Comparison of ENCODE assay signal across 8 cellular contexts in the genomic region with DNA sequence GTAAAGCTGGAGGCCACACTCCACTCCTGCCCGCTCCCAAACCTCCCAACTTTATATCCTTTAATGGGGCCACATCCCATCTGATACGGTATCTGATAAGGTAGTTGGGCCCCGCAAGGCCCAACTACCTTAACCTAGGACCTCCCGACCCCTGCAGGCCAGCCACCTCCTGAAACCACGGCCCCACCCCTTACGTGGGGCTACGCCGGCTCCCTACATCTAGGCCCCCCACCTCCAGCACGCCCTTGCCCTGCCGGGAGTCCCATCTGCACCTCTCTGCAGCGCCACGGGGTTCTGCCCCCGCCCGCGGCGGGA. TPM values are rescaled to one million over a fixed set of nuclear protein-coding genes. Genes with fewer than 3 reads are reported as not detected.
DNase-seq lines count a peak whose midpoint lies in the region; ATAC-seq, FAIRE-seq and TF ChIP-seq lines count a peak whose summit lies in the region.

No MANE protein-coding gene starts in this region.

- peak overlapping the region; percentile 84 for H3K4me2 ChIP-seq in HepG2 (ENCODE audit: low read depth, low read length)

- H2AFZ ChIP-seq in HepG2 (ENCODE audit: low read length) = no peak overlapping the region

- no peaks in the 10 kb centered on the region for H3K79me2 ChIP-seq in HepG2 (ENCODE audit: insufficient read depth, low read length)

- H3K9me3 ChIP-seq in CD8-positive, alpha-beta memory T cell (ENCODE audit: low read length) = no peaks in the 10 kb centered on the region
- H3K9me3 ChIP-seq in HepG2 (ENCODE audit: low read length) = no peaks in the 10 kb centered on the region

- CTCF ChIA-PET in CD8-positive, alpha-beta memory T cell (lab: Charles Lee) = interaction anchor here (1.1 to 1.5 kb wide), 6 partner anchors 11 to 191 kb away, joined by 3 to 5 read pairs (median 4); no protein-coding TSS in a partner anchor
- CTCF ChIA-PET in HepG2 (lab: Yijun Ruan, JAX; ENCODE audit: low intra/inter-chr PET ratio, low total read pairs) = interaction anchor here (1.4 kb wide), 1 partner anchor 47 kb away, joined by 3 read pairs; no protein-coding TSS in a partner anchor

- WGBS in HepG2 (ENCODE audit: low lambda C conversion rate) = 2% methylated on average over 13 of the region's 16 CpGs

- H3K36me3 Mint-ChIP-seq in CD8-positive, alpha-beta memory T cell = peaks cover 0 to 56% (median 0%) of the 10 kb centered on the region in 3 donors
- H3K36me3 Mint-ChIP-seq in HFFc6 (ENCODE audit: low read depth) (peaks cover 13% of the 10 kb centered on the region), type B pancreatic cell (peaks cover 4% of the 10 kb centered on the region)
- peaks cover 37% of the 10 kb centered on the region for H3K36me3 Mint-ChIP-seq in activated T-helper 1 cell treated with anti-CD3 and anti-CD28 coated beads, Interleukin-12 subunit alpha, Interleukin-12 subunit beta, Interleukin-2, Interleukin-4 antibody, amounts not matched to agents 30 ng/mL and 10 ng/mL and 1 ng/mL, durations not matched to agents 14 hours and 24 hours and 36 hours (ENCODE audit: low read depth)

- no peak for ATAC-seq in HepG2

- in situ Hi-C loops in HepG2 (cut with HindIII; ENCODE audit: extremely low pct_ligation_motif_present, low pct_unique_long_range_greater_than_20kb) = no loop called here

- peaks cover 52% of the 10 kb centered on the region for H3K4me1 ChIP-seq in CD8-positive, alpha-beta memory T cell (ENCODE audit: insufficient read depth, low read length)
- peaks cover 29% of the 10 kb centered on the region for H3K4me1 ChIP-seq in HepG2 (ENCODE audit: insufficient read depth, low read length)

- DNase-seq in CD8-positive, alpha-beta memory T cell = no peak
- no peak for DNase-seq in HFFc6
- DNase-seq in activated T-helper 1 cell treated with anti-CD3 and anti-CD28 coated beads, Interleukin-12 subunit alpha, Interleukin-12 subunit beta, Interleukin-2, Interleukin-4 antibody, amounts not matched to agents 30 ng/mL and 10 ng/mL and 1 ng/mL, durations not matched to agents 14 hours and 24 hours and 36 hours (ENCODE audit: low spot score) = no peak
- DNase-seq in HepG2 (ENCODE audit: low spot score) = no peak
- DNase-seq in type B pancreatic cell (ENCODE audit: extremely low spot score, unreplicated experiment) = no peak
- no peak for DNase-seq in middle frontal gyrus (ENCODE audit: extremely low spot score, low spot score)
- no peak for DNase-seq in globus pallidus (ENCODE audit: low spot score)
- DNase-seq in activated effector memory CD4-positive, alpha-beta T cell treated with Interleukin-2 at 50 U/mL for 16 hours = no peak

- no TSS peak for BruUV-seq in HepG2 (replicated peaks; lab: Mats Ljungman, UMichigan)

- peak overlapping the region; percentile 70 for H3K9ac ChIP-seq in HepG2 (ENCODE audit: insufficient read depth, low read depth, low read length)

- peak overlapping the region; percentile 98 for H3K4me3 ChIP-seq in CD8-positive, alpha-beta memory T cell (ENCODE audit: low read length)
- H3K4me3 ChIP-seq in HepG2 (replicated peaks in 1 of 3; ENCODE audit: insufficient read depth in 1 of 3, low read depth in 2 of 3, low read length in 3 of 3) = peak overlapping the region; percentile 65 to 84 (median 80)

- no peaks in the 10 kb centered on the region for H3K27me3 Mint-ChIP-seq in CD8-positive, alpha-beta memory T cell
- H3K27me3 Mint-ChIP-seq in HFFc6 (ENCODE audit: insufficient read depth) = peaks cover 11% of the 10 kb centered on the region
- no peaks in the 10 kb centered on the region for H3K27me3 Mint-ChIP-seq in activated T-helper 1 cell treated with anti-CD3 and anti-CD28 coated beads, Interleukin-12 subunit alpha, Interleukin-12 subunit beta, Interleukin-2, Interleukin-4 antibody, amounts not matched to agents 30 ng/mL and 10 ng/mL and 1 ng/mL, durations not matched to agents 14 hours and 24 hours and 36 hours (ENCODE audit: insufficient read depth)
- no peaks in the 10 kb centered on the region for H3K27me3 Mint-ChIP-seq in type B pancreatic cell

- peak overlapping the region; percentile 35 for H3K27ac ChIP-seq in CD8-positive, alpha-beta memory T cell (ENCODE audit: low read depth, low read length)
- peak overlapping the region; percentile 89 for H3K27ac ChIP-seq in HepG2 (ENCODE audit: extremely low read length, insufficient read depth, low read length)

- TF ChIP-seq EP300 in HepG2 (IDR thresholded peaks at IDR 0.05; ENCODE audit: low read depth in 2 of 2, low read length in 2 of 2) (no peak), HepG2 (CRISPR knock-in tag; IDR thresholded peaks at IDR 0.05; ENCODE audit: borderline replicate concordance) (no peak)

- TF ChIP-seq POLR2A in HepG2 (IDR thresholded peaks at IDR 0.05; ENCODE audit: insufficient read depth in 1 of 2, low read depth in 2 of 2, low read length in 2 of 2) = no peak

- H3K9me3 Mint-ChIP-seq in CD8-positive, alpha-beta memory T cell = no peaks in the 10 kb centered on the region
- no peaks in the 10 kb centered on the region for H3K9me3 Mint-ChIP-seq in HFFc6
- H3K9me3 Mint-ChIP-seq in activated T-helper 1 cell treated with anti-CD3 and anti-CD28 coated beads, Interleukin-12 subunit alpha, Interleukin-12 subunit beta, Interleukin-2, Interleukin-4 antibody, amounts not matched to agents 30 ng/mL and 10 ng/mL and 1 ng/mL, durations not matched to agents 14 hours and 24 hours and 36 hours = no peaks in the 10 kb centered on the region
- no peaks in the 10 kb centered on the region for H3K9me3 Mint-ChIP-seq in type B pancreatic cell

- no peak for FAIRE-seq in HepG2 (lab: Jason Lieb, UNC)

- POLR2A ChIA-PET in CD8-positive, alpha-beta memory T cell (lab: Charles Lee) = interaction anchor here (0.6 to 1.5 kb wide), 6 partner anchors 8 to 518 kb away, joined by 4 to 7 read pairs (median 4); a partner anchor contains a TSS
- POLR2A ChIA-PET in HepG2 (lab: Yijun Ruan, JAX) = interaction anchor here (0.9 to 4.6 kb wide), 25 partner anchors 8 to 191 kb away, joined by 3 to 69 read pairs (median 5); a partner anchor contains a TSS

- H3K27ac Mint-ChIP-seq in CD8-positive, alpha-beta memory T cell = peak overlapping the region in 4 of 8 donors; percentile 57 to 93 (median 74)
- H3K27ac Mint-ChIP-seq in HFFc6 (no peak overlapping the region; the same call in 1 of the 2 replicates), type B pancreatic cell (peak overlapping the region; percentile 82)
- H3K27ac Mint-ChIP-seq in activated T-helper 1 cell treated with anti-CD3 and anti-CD28 coated beads, Interleukin-12 subunit alpha, Interleukin-12 subunit beta, Interleukin-2, Interleukin-4 antibody, amounts not matched to agents 30 ng/mL and 10 ng/mL and 1 ng/mL, durations not matched to agents 14 hours and 24 hours and 36 hours = no peak overlapping the region

- H3K4me3 Mint-ChIP-seq in CD8-positive, alpha-beta memory T cell = peak overlapping the region; percentile 86 to 98 (median 93)
- peak overlapping the region; percentile 87 for H3K4me3 Mint-ChIP-seq in HFFc6
- peak overlapping the region; percentile 93 for H3K4me3 Mint-ChIP-seq in activated T-helper 1 cell treated with anti-CD3 and anti-CD28 coated beads, Interleukin-12 subunit alpha, Interleukin-12 subunit beta, Interleukin-2, Interleukin-4 antibody, amounts not matched to agents 30 ng/mL and 10 ng/mL and 1 ng/mL, durations not matched to agents 14 hours and 24 hours and 36 hours
- peak overlapping the region; percentile 90 for H3K4me3 Mint-ChIP-seq in type B pancreatic cell

- TF ChIP-seq CTCF in HFFc6 (IDR thresholded peaks at IDR 0.05) = no peak
- no peak for TF ChIP-seq CTCF in HepG2 (CRISPR knock-in tag; IDR thresholded peaks at IDR 0.05)
- no peak for TF ChIP-seq CTCF in type B pancreatic cell (conservative IDR thresholded peaks at IDR 0.05)

- no peaks in the 10 kb centered on the region for H4K20me1 ChIP-seq in HepG2 (ENCODE audit: insufficient read depth, low read length)

- peak; percentile 33 for TF ChIP-seq RAD21 in HepG2 (CRISPR knock-in tag; IDR thresholded peaks at IDR 0.05)

- intact Hi-C loops in activated T-helper 1 cell treated with anti-CD3 and anti-CD28 coated beads, Interleukin-12 subunit alpha, Interleukin-12 subunit beta, Interleukin-2, Interleukin-4 antibody, amounts not matched to agents 30 ng/mL and 10 ng/mL and 1 ng/mL, durations not matched to agents 14 hours and 24 hours and 36 hours (cut with micrococcal nuclease) = loop anchor here (1.0 to 10.0 kb wide), 13 partner anchors 8 to 585 kb away; a partner anchor contains a TSS
- intact Hi-C loops in HepG2 (cut with micrococcal nuclease; ENCODE audit: unreplicated experiment) = loop anchor here (2.0 to 10.0 kb wide), 2 partner anchors 21 to 45 kb away; a partner anchor contains a TSS

- peaks cover 17% of the 10 kb centered on the region for H3K36me3 ChIP-seq in CD8-positive, alpha-beta memory T cell (ENCODE audit: insufficient read depth, low read length)
- H3K36me3 ChIP-seq in HepG2 (replicated peaks in 1 of 2; ENCODE audit: control insufficient read depth in 1 of 2, insufficient read depth in 2 of 2, low read length in 2 of 2) = peaks cover 13 to 37% of the 10 kb centered on the region in 2 experiments; a peak in 4 of 5 replicates

- H3K27me3 ChIP-seq in CD8-positive, alpha-beta memory T cell (ENCODE audit: insufficient read depth, low read length, poor library complexity, severe bottlenecking) = no peaks in the 10 kb centered on the region
- H3K27me3 ChIP-seq in HepG2 (ENCODE audit: control insufficient read depth in 1 of 2, insufficient read depth in 2 of 2, low read length in 2 of 2) = no peaks in the 10 kb centered on the region

- H3K4me1 Mint-ChIP-seq in CD8-positive, alpha-beta memory T cell = peaks cover 33 to 65% (median 39%) of the 10 kb centered on the region in 3 donors
- peaks cover 26% of the 10 kb centered on the region for H3K4me1 Mint-ChIP-seq in HFFc6 (ENCODE audit: low read depth)
- peaks cover 21% of the 10 kb centered on the region for H3K4me1 Mint-ChIP-seq in activated T-helper 1 cell treated with anti-CD3 and anti-CD28 coated beads, Interleukin-12 subunit alpha, Interleukin-12 subunit beta, Interleukin-2, Interleukin-4 antibody, amounts not matched to agents 30 ng/mL and 10 ng/mL and 1 ng/mL, durations not matched to agents 14 hours and 24 hours and 36 hours (ENCODE audit: low read depth)
- peaks cover 8% of the 10 kb centered on the region for H3K4me1 Mint-ChIP-seq in type B pancreatic cell (ENCODE audit: unreplicated experiment)

RNA-seq across cellular contexts. Expression of a gene that starts 2.2 kb away (rescaled TPM):
- total RNA-seq in CD8-positive, alpha-beta memory T cell = 100 to 1,000 TPM; 108 to 110 TPM
- 96.7 TPM for polyA plus RNA-seq in CD8-positive, alpha-beta memory T cell
- 1 to 10 TPM in 4 of 6 experiments, under 1 TPM in 2; 0.76 to 2.8 (median 1.4) TPM for total RNA-seq in HFFc6 (2021; fragmentation: NEBNext Ultra II Directional; extraction: Animal tissue kit (Norgen Biotek cat#: 25700))
- 105 and 106 TPM in 2 replicates for total RNA-seq in activated T-helper 1 cell treated with anti-CD3 and anti-CD28 coated beads, Interleukin-12 subunit alpha, Interleukin-12 subunit beta, Interleukin-2, Interleukin-4 antibody, amounts not matched to agents 30 ng/mL and 10 ng/mL and 1 ng/mL, durations not matched to agents 14 hours and 24 hours and 36 hours
- 3.4 and 5.4 TPM in 2 replicates for total RNA-seq in HepG2 (2016; rRNA removed; fragmentation: Illumina TruSeq; extraction: Trizol)
- total RNA-seq in HepG2 (2016; cell fraction: cytosol; rRNA removed; fragmentation: Illumina TruSeq; extraction: Trizol; ENCODE audit: low read depth) = 9.3 and 12.1 TPM in 2 replicates
- 3.8 and 6.5 TPM in 2 replicates for total RNA-seq in HepG2 (2016; cell fraction: insoluble cytoplasmic fraction; rRNA removed; fragmentation: Illumina TruSeq; extraction: Trizol)
- 11.9 and 15.5 TPM in 2 replicates for total RNA-seq in HepG2 (2016; cell fraction: membrane; rRNA removed; fragmentation: Illumina TruSeq; extraction: Trizol)
- 2.7 and 3.9 TPM in 2 replicates for total RNA-seq in HepG2 (2016; cell fraction: nucleus; rRNA removed; fragmentation: Illumina TruSeq; extraction: Trizol)
- 7.4 and 8.9 TPM in 2 replicates for polyA plus RNA-seq in HepG2 (2011; rRNA removed)
- polyA plus RNA-seq in HepG2 (2011; cell fraction: cytosol; rRNA removed) = 6.5 and 8.4 TPM in 2 replicates
- 22.4 and 23.0 TPM in 2 replicates for polyA plus RNA-seq in HepG2 (2011; cell fraction: nucleus; rRNA removed)
- 2.8 and 4.2 TPM in 2 replicates for polyA plus RNA-seq in HepG2 (2012)
- 22.3 and 24.5 TPM in 2 replicates for polyA plus RNA-seq in HepG2 (2016; cell fraction: cytosol; fragmentation: Illumina TruSeq; extraction: Trizol; ENCODE audit: low read depth)
- 6.5 and 10.6 TPM in 2 replicates for polyA plus RNA-seq in HepG2 (2016; cell fraction: insoluble cytoplasmic fraction; fragmentation: Illumina TruSeq; extraction: Trizol; ENCODE audit: low read depth)
- polyA plus RNA-seq in HepG2 (2016; cell fraction: membrane; fragmentation: Illumina TruSeq; extraction: Trizol; ENCODE audit: low read depth) = 24.0 and 25.4 TPM in 2 replicates
- 11.7 and 17.1 TPM in 2 replicates for polyA plus RNA-seq in HepG2 (2016; cell fraction: nucleus; fragmentation: Illumina TruSeq; extraction: Trizol; ENCODE audit: insufficient read depth, low read depth)
- polyA minus RNA-seq in HepG2 (2011; rRNA and poly(A)+ RNA removed; ENCODE audit: low replicate concordance) = 4.9 and 7.7 TPM in 2 replicates
- 1.3 and 3.7 TPM in 2 replicates for polyA minus RNA-seq in HepG2 (2011; cell fraction: cytosol; rRNA and poly(A)+ RNA removed)
- polyA minus RNA-seq in HepG2 (2011; cell fraction: nucleus; rRNA and poly(A)+ RNA removed) = 2.8 and 3.2 TPM in 2 replicates
- 1.5 and 3.8 TPM in 2 replicates for total RNA-seq in type B pancreatic cell (ENCODE audit: low replicate concordance)

RNA-seq across cellular contexts. Expression of a gene that starts 5.2 kb away (rescaled TPM):
- total RNA-seq in CD8-positive, alpha-beta memory T cell = 10 to 100 TPM; 29.0 to 32.2 TPM
- 37.5 TPM for polyA plus RNA-seq in CD8-positive, alpha-beta memory T cell
- 10 to 100 TPM; 18.0 to 20.8 (median 18.7) TPM for total RNA-seq in HFFc6 (2021; fragmentation: NEBNext Ultra II Directional; extraction: Animal tissue kit (Norgen Biotek cat#: 25700))
- 28.1 and 29.7 TPM in 2 replicates for total RNA-seq in activated T-helper 1 cell treated with anti-CD3 and anti-CD28 coated beads, Interleukin-12 subunit alpha, Interleukin-12 subunit beta, Interleukin-2, Interleukin-4 antibody, amounts not matched to agents 30 ng/mL and 10 ng/mL and 1 ng/mL, durations not matched to agents 14 hours and 24 hours and 36 hours
- total RNA-seq in HepG2 (2016; rRNA removed; fragmentation: Illumina TruSeq; extraction: Trizol) (4.7 and 7.9 TPM in 2 replicates), type B pancreatic cell (ENCODE audit: low replicate concordance) (22.2 and 25.4 TPM in 2 replicates)
- 2.5 and 3.0 TPM in 2 replicates for total RNA-seq in HepG2 (2016; cell fraction: cytosol; rRNA removed; fragmentation: Illumina TruSeq; extraction: Trizol; ENCODE audit: low read depth)
- total RNA-seq in HepG2 (2016; cell fraction: insoluble cytoplasmic fraction; rRNA removed; fragmentation: Illumina TruSeq; extraction: Trizol) = 3.4 and 7.8 TPM in 2 replicates
- 4.2 and 5.2 TPM in 2 replicates for total RNA-seq in HepG2 (2016; cell fraction: membrane; rRNA removed; fragmentation: Illumina TruSeq; extraction: Trizol)
- total RNA-seq in HepG2 (2016; cell fraction: nucleus; rRNA removed; fragmentation: Illumina TruSeq; extraction: Trizol) = 8.5 and 9.9 TPM in 2 replicates
- polyA plus RNA-seq in HepG2 (2011; rRNA removed) = 14.2 and 15.4 TPM in 2 replicates
- 6.5 and 9.4 TPM in 2 replicates for polyA plus RNA-seq in HepG2 (2011; cell fraction: cytosol; rRNA removed)
- 90.7 and 113 TPM in 2 replicates for polyA plus RNA-seq in HepG2 (2011; cell fraction: nucleus; rRNA removed)
- 8.2 and 8.6 TPM in 2 replicates for polyA plus RNA-seq in HepG2 (2012)
- 3.5 and 5.0 TPM in 2 replicates for polyA plus RNA-seq in HepG2 (2016; cell fraction: cytosol; fragmentation: Illumina TruSeq; extraction: Trizol; ENCODE audit: low read depth)
- 4.8 and 6.9 TPM in 2 replicates for polyA plus RNA-seq in HepG2 (2016; cell fraction: insoluble cytoplasmic fraction; fragmentation: Illumina TruSeq; extraction: Trizol; ENCODE audit: low read depth)
- 5.2 and 5.8 TPM in 2 replicates for polyA plus RNA-seq in HepG2 (2016; cell fraction: membrane; fragmentation: Illumina TruSeq; extraction: Trizol; ENCODE audit: low read depth)
- 36.4 and 41.6 TPM in 2 replicates for polyA plus RNA-seq in HepG2 (2016; cell fraction: nucleus; fragmentation: Illumina TruSeq; extraction: Trizol; ENCODE audit: insufficient read depth, low read depth)
- polyA minus RNA-seq in HepG2 (2011; rRNA and poly(A)+ RNA removed; ENCODE audit: low replicate concordance) = 9.3 and 10.1 TPM in 2 replicates
- polyA minus RNA-seq in HepG2 (2011; cell fraction: cytosol; rRNA and poly(A)+ RNA removed) = 1.6 and 1.9 TPM in 2 replicates
- polyA minus RNA-seq in HepG2 (2011; cell fraction: nucleus; rRNA and poly(A)+ RNA removed) = 17.0 and 19.3 TPM in 2 replicates

RNA-seq across cellular contexts. Expression of a gene that starts 5.4 kb away (rescaled TPM):
- total RNA-seq in CD8-positive, alpha-beta memory T cell = 10 to 100 TPM; 50.8 to 57.8 TPM
- polyA plus RNA-seq in CD8-positive, alpha-beta memory T cell = 101 TPM
- total RNA-seq in HFFc6 (2021; fragmentation: NEBNext Ultra II Directional; extraction: Animal tissue kit (Norgen Biotek cat#: 25700)) = 10 to 100 TPM; 68.2 to 86.6 (median 74.9) TPM
- total RNA-seq in activated T-helper 1 cell treated with anti-CD3 and anti-CD28 coated beads, Interleukin-12 subunit alpha, Interleukin-12 subunit beta, Interleukin-2, Interleukin-4 antibody, amounts not matched to agents 30 ng/mL and 10 ng/mL and 1 ng/mL, durations not matched to agents 14 hours and 24 hours and 36 hours = 50.6 and 54.6 TPM in 2 replicates
- total RNA-seq in HepG2 (2016; rRNA removed; fragmentation: Illumina TruSeq; extraction: Trizol) = 20.0 and 34.2 TPM in 2 replicates
- 8.3 and 8.7 TPM in 2 replicates for total RNA-seq in HepG2 (2016; cell fraction: cytosol; rRNA removed; fragmentation: Illumina TruSeq; extraction: Trizol; ENCODE audit: low read depth)
- 22.6 and 36.6 TPM in 2 replicates for total RNA-seq in HepG2 (2016; cell fraction: insoluble cytoplasmic fraction; rRNA removed; fragmentation: Illumina TruSeq; extraction: Trizol)
- 9.0 and 11.8 TPM in 2 replicates for total RNA-seq in HepG2 (2016; cell fraction: membrane; rRNA removed; fragmentation: Illumina TruSeq; extraction: Trizol)
- 25.9 and 30.1 TPM in 2 replicates for total RNA-seq in HepG2 (2016; cell fraction: nucleus; rRNA removed; fragmentation: Illumina TruSeq; extraction: Trizol)
- 16.9 and 22.6 TPM in 2 replicates for polyA plus RNA-seq in HepG2 (2011; rRNA removed)
- polyA plus RNA-seq in HepG2 (2011; cell fraction: cytosol; rRNA removed) = 13.2 and 17.3 TPM in 2 replicates
- polyA plus RNA-seq in HepG2 (2011; cell fraction: nucleus; rRNA removed) = 9.9 and 11.5 TPM in 2 replicates
- polyA plus RNA-seq in HepG2 (2012) = 16.1 and 18.5 TPM in 2 replicates
- 12.4 and 17.6 TPM in 2 replicates for polyA plus RNA-seq in HepG2 (2016; cell fraction: cytosol; fragmentation: Illumina TruSeq; extraction: Trizol; ENCODE audit: low read depth)
- polyA plus RNA-seq in HepG2 (2016; cell fraction: insoluble cytoplasmic fraction; fragmentation: Illumina TruSeq; extraction: Trizol; ENCODE audit: low read depth) = 30.0 and 36.1 TPM in 2 replicates
- polyA plus RNA-seq in HepG2 (2016; cell fraction: membrane; fragmentation: Illumina TruSeq; extraction: Trizol; ENCODE audit: low read depth) = 12.5 and 13.2 TPM in 2 replicates
- polyA plus RNA-seq in HepG2 (2016; cell fraction: nucleus; fragmentation: Illumina TruSeq; extraction: Trizol; ENCODE audit: insufficient read depth, low read depth) = 55.1 and 70.2 TPM in 2 replicates
- polyA minus RNA-seq in HepG2 (2011; rRNA and poly(A)+ RNA removed; ENCODE audit: low replicate concordance) = 24.1 and 61.3 TPM in 2 replicates
- 4.3 and 4.7 TPM in 2 replicates for polyA minus RNA-seq in HepG2 (2011; cell fraction: cytosol; rRNA and poly(A)+ RNA removed)
- 3.0 and 7.3 TPM in 2 replicates for polyA minus RNA-seq in HepG2 (2011; cell fraction: nucleus; rRNA and poly(A)+ RNA removed)
- total RNA-seq in type B pancreatic cell (ENCODE audit: low replicate concordance) = 74.2 and 85.4 TPM in 2 replicates

RNA-seq across cellular contexts. Expression of a gene that starts 8.3 kb away (rescaled TPM):
- total RNA-seq in CD8-positive, alpha-beta memory T cell = 10 to 100 TPM in 1 of 2 experiments, 1 to 10 TPM in 1; 8.8 to 10.5 TPM
- polyA plus RNA-seq in CD8-positive, alpha-beta memory T cell = 12.7 TPM
- 1 to 10 TPM; 6.0 to 9.9 (median 8.7) TPM for total RNA-seq in HFFc6 (2021; fragmentation: NEBNext Ultra II Directional; extraction: Animal tissue kit (Norgen Biotek cat#: 25700))
- 9.3 and 9.8 TPM in 2 replicates for total RNA-seq in activated T-helper 1 cell treated with anti-CD3 and anti-CD28 coated beads, Interleukin-12 subunit alpha, Interleukin-12 subunit beta, Interleukin-2, Interleukin-4 antibody, amounts not matched to agents 30 ng/mL and 10 ng/mL and 1 ng/mL, durations not matched to agents 14 hours and 24 hours and 36 hours
- total RNA-seq in HepG2 (2016; rRNA removed; fragmentation: Illumina TruSeq; extraction: Trizol) = 3.5 and 6.3 TPM in 2 replicates
- 8.4 and 12.8 TPM in 2 replicates for total RNA-seq in HepG2 (2016; cell fraction: cytosol; rRNA removed; fragmentation: Illumina TruSeq; extraction: Trizol; ENCODE audit: low read depth)
- 4.5 and 7.1 TPM in 2 replicates for total RNA-seq in HepG2 (2016; cell fraction: insoluble cytoplasmic fraction; rRNA removed; fragmentation: Illumina TruSeq; extraction: Trizol)
- total RNA-seq in HepG2 (2016; cell fraction: membrane; rRNA removed; fragmentation: Illumina TruSeq; extraction: Trizol) = 4.8 and 6.4 TPM in 2 replicates
- 10.4 and 11.7 TPM in 2 replicates for total RNA-seq in HepG2 (2016; cell fraction: nucleus; rRNA removed; fragmentation: Illumina TruSeq; extraction: Trizol)
- 8.7 and 8.9 TPM in 2 replicates for polyA plus RNA-seq in HepG2 (2011; rRNA removed)
- 6.2 and 9.3 TPM in 2 replicates for polyA plus RNA-seq in HepG2 (2011; cell fraction: cytosol; rRNA removed)
- 53.4 and 56.4 TPM in 2 replicates for polyA plus RNA-seq in HepG2 (2011; cell fraction: nucleus; rRNA removed)
- 7.0 and 8.2 TPM in 2 replicates for polyA plus RNA-seq in HepG2 (2012)
- 5.5 and 6.3 TPM in 2 replicates for polyA plus RNA-seq in HepG2 (2016; cell fraction: cytosol; fragmentation: Illumina TruSeq; extraction: Trizol; ENCODE audit: low read depth)
- polyA plus RNA-seq in HepG2 (2016; cell fraction: insoluble cytoplasmic fraction; fragmentation: Illumina TruSeq; extraction: Trizol; ENCODE audit: low read depth) = 3.9 and 5.2 TPM in 2 replicates
- polyA plus RNA-seq in HepG2 (2016; cell fraction: membrane; fragmentation: Illumina TruSeq; extraction: Trizol; ENCODE audit: low read depth) = 3.8 and 4.3 TPM in 2 replicates
- 28.1 and 34.8 TPM in 2 replicates for polyA plus RNA-seq in HepG2 (2016; cell fraction: nucleus; fragmentation: Illumina TruSeq; extraction: Trizol; ENCODE audit: insufficient read depth, low read depth)
- polyA minus RNA-seq in HepG2 (2011; rRNA and poly(A)+ RNA removed; ENCODE audit: low replicate concordance) = 4.0 and 8.3 TPM in 2 replicates
- 3.4 and 3.9 TPM in 2 replicates for polyA minus RNA-seq in HepG2 (2011; cell fraction: cytosol; rRNA and poly(A)+ RNA removed)
- polyA minus RNA-seq in HepG2 (2011; cell fraction: nucleus; rRNA and poly(A)+ RNA removed) = 16.9 and 22.6 TPM in 2 replicates
- total RNA-seq in type B pancreatic cell (ENCODE audit: low replicate concordance) = 15.5 and 17.9 TPM in 2 replicates

RNA-seq across cellular contexts. Expression of a gene that starts 16.8 kb away (rescaled TPM):
- total RNA-seq in CD8-positive, alpha-beta memory T cell = not detected
- not detected for polyA plus RNA-seq in CD8-positive, alpha-beta memory T cell
- 100 to 1,000 TPM in 1 of 6 experiments, 10 to 100 TPM in 5; 37.0 to 122 (median 43.9) TPM for total RNA-seq in HFFc6 (2021; fragmentation: NEBNext Ultra II Directional; extraction: Animal tissue kit (Norgen Biotek cat#: 25700))
- 0.78 TPM in 1 of 2 replicates, not detected in the other for total RNA-seq in activated T-helper 1 cell treated with anti-CD3 and anti-CD28 coated beads, Interleukin-12 subunit alpha, Interleukin-12 subunit beta, Interleukin-2, Interleukin-4 antibody, amounts not matched to agents 30 ng/mL and 10 ng/mL and 1 ng/mL, durations not matched to agents 14 hours and 24 hours and 36 hours
- total RNA-seq in HepG2 (2016; rRNA removed; fragmentation: Illumina TruSeq; extraction: Trizol) (not detected in 2 replicates), type B pancreatic cell (ENCODE audit: low replicate concordance) (0.43 and 0.60 TPM in 2 replicates)
- not detected in 2 replicates for total RNA-seq in HepG2 (2016; cell fraction: cytosol; rRNA removed; fragmentation: Illumina TruSeq; extraction: Trizol; ENCODE audit: low read depth)
- total RNA-seq in HepG2 (2016; cell fraction: insoluble cytoplasmic fraction; rRNA removed; fragmentation: Illumina TruSeq; extraction: Trizol) = 0.06 TPM in 1 of 2 replicates, not detected in the other
- total RNA-seq in HepG2 (2016; cell fraction: membrane; rRNA removed; fragmentation: Illumina TruSeq; extraction: Trizol) = not detected in 2 replicates
- total RNA-seq in HepG2 (2016; cell fraction: nucleus; rRNA removed; fragmentation: Illumina TruSeq; extraction: Trizol) = not detected in 2 replicates
- polyA plus RNA-seq in HepG2 (2011; rRNA removed) = 0.08 and 0.18 TPM in 2 replicates
- polyA plus RNA-seq in HepG2 (2011; cell fraction: cytosol; rRNA removed) = 0.04 and 0.08 TPM in 2 replicates
- polyA plus RNA-seq in HepG2 (2011; cell fraction: nucleus; rRNA removed) = 0.32 and 0.47 TPM in 2 replicates
- 0.28 and 0.45 TPM in 2 replicates for polyA plus RNA-seq in HepG2 (2012)
- 0.11 and 0.14 TPM in 2 replicates for polyA plus RNA-seq in HepG2 (2016; cell fraction: cytosol; fragmentation: Illumina TruSeq; extraction: Trizol; ENCODE audit: low read depth)
- polyA plus RNA-seq in HepG2 (2016; cell fraction: insoluble cytoplasmic fraction; fragmentation: Illumina TruSeq; extraction: Trizol; ENCODE audit: low read depth) = 0.26 and 0.27 TPM in 2 replicates
- 0.19 and 0.41 TPM in 2 replicates for polyA plus RNA-seq in HepG2 (2016; cell fraction: membrane; fragmentation: Illumina TruSeq; extraction: Trizol; ENCODE audit: low read depth)
- polyA plus RNA-seq in HepG2 (2016; cell fraction: nucleus; fragmentation: Illumina TruSeq; extraction: Trizol; ENCODE audit: insufficient read depth, low read depth) = 0.32 and 0.79 TPM in 2 replicates
- polyA minus RNA-seq in HepG2 (2011; rRNA and poly(A)+ RNA removed; ENCODE audit: low replicate concordance) = 0.48 and 0.77 TPM in 2 replicates
- polyA minus RNA-seq in HepG2 (2011; cell fraction: cytosol; rRNA and poly(A)+ RNA removed) = not detected in 2 replicates
- 0.25 TPM in 1 of 2 replicates, not detected in the other for polyA minus RNA-seq in HepG2 (2011; cell fraction: nucleus; rRNA and poly(A)+ RNA removed)
